Comparison of ENCODE assay signal across 8 cellular contexts in genomic region chr3:152269423-152270144, GRCh38. TPM values are rescaled to one million over a fixed set of nuclear protein-coding genes. Genes with fewer than 3 reads are reported as not detected.
DNase-seq lines count a peak whose midpoint lies in the region; ATAC-seq, FAIRE-seq and TF ChIP-seq lines count a peak whose summit lies in the region.

No MANE protein-coding gene starts in this region.

- peak; percentile 68 for ATAC-seq in CD4-positive, alpha-beta T cell (ENCODE audit: poor library complexity)
- ATAC-seq in GM19438 (IDR thresholded peaks at IDR 0.05; ENCODE audit: low read depth, unreplicated experiment) (peak; percentile 12), HG03565 (IDR thresholded peaks at IDR 0.05; ENCODE audit: unreplicated experiment) (peak; percentile 10)
- ATAC-seq in activated naive CD8-positive, alpha-beta T cell treated with anti-CD3 and anti-CD28 coated beads, Interleukin-2, amount 50 U/mL, for 24 hours, result peak; percentile 41

- H3K79me1 ChIP-seq in trophoblast cell (ENCODE audit: low read length), result peaks cover 16% of the 10 kb centered on the region

- H3K4me1 Mint-ChIP-seq in CD4-positive, alpha-beta T cell (ENCODE audit: low read depth), result peaks cover 65% of the 10 kb centered on the region
- H3K4me1 Mint-ChIP-seq in activated naive CD8-positive, alpha-beta T cell treated with anti-CD3 and anti-CD28 coated beads, Interleukin-2, amount 50 U/mL, for 24 hours, result peaks cover 63% of the 10 kb centered on the region

- no peaks in the 10 kb centered on the region for H3K27me3 ChIP-seq in CD4-positive, alpha-beta T cell (ENCODE audit: control insufficient read depth, insufficient read depth, low read length)
- peaks cover 28% of the 10 kb centered on the region for H3K27me3 ChIP-seq in cardiac muscle cell
- H3K27me3 ChIP-seq in trophoblast cell (ENCODE audit: insufficient read depth, low read length), result no peaks in the 10 kb centered on the region

- H2AK5ac ChIP-seq in trophoblast cell (ENCODE audit: low read length), result no peak overlapping the region

- H4K8ac ChIP-seq in trophoblast cell (ENCODE audit: low read depth, low read length), result peak overlapping the region; percentile 52

- peak overlapping the region; percentile 82 for H3K14ac ChIP-seq in trophoblast cell (ENCODE audit: low read length)

- intact Hi-C loops in CD4-positive, alpha-beta T cell (cut with DNase I, micrococcal nuclease), result loop anchor here (1.0 to 10.0 kb wide), 7 partner anchors 15 to 115 kb away; no protein-coding TSS in a partner anchor

- H2BK5ac ChIP-seq in trophoblast cell (ENCODE audit: low read depth, low read length, poor library complexity), result peak overlapping the region; percentile 63

- peak in 9 of 10 experiments; percentile 32 to 74 (median 53) for DNase-seq in CD4-positive, alpha-beta T cell
- DNase-seq in NOMO-1 treated with DMSO at 0.1 percent for 48 hours (lab: John Stamatoyannopoulos, UW; ENCODE audit: unreplicated experiment) (peak; percentile 91), cardiac muscle cell (ENCODE audit: low read depth in 1 of 2, low spot score in 1 of 2) (peak; percentile 60 to 93), trophoblast cell (peak; percentile 73 to 83), frontal cortex (ENCODE audit: low spot score in 2 of 2) (no peak)
- DNase-seq in activated naive CD8-positive, alpha-beta T cell treated with anti-CD3 and anti-CD28 coated beads, Interleukin-2, amount 50 U/mL, for 24 hours, result peak; percentile 17

- H4K12ac ChIP-seq in trophoblast cell (ENCODE audit: low read depth, low read length), result peak overlapping the region; percentile 61

- H3K18ac ChIP-seq in trophoblast cell (ENCODE audit: low read length), result peak overlapping the region; percentile 68

- POLR2A ChIA-PET in CD4-positive, alpha-beta T cell (lab: Charles Lee), result interaction anchor here (0.6 to 13.1 kb wide), 47 partner anchors 8 to 1506 kb away, joined by 3 to 294 read pairs (median 6); partner anchors contain the start of gene SIAH2

- peak overlapping the region; percentile 75 for H3K4ac ChIP-seq in trophoblast cell (ENCODE audit: low read depth, low read length)

- peak overlapping the region; percentile 99 for H3K27ac Mint-ChIP-seq in CD4-positive, alpha-beta T cell
- H3K27ac Mint-ChIP-seq in activated naive CD8-positive, alpha-beta T cell treated with anti-CD3 and anti-CD28 coated beads, Interleukin-2, amount 50 U/mL, for 24 hours, result peak overlapping the region; percentile 94

- H3K36me3 Mint-ChIP-seq in CD4-positive, alpha-beta T cell (ENCODE audit: low read depth), result peaks cover 57% of the 10 kb centered on the region
- H3K36me3 Mint-ChIP-seq in activated naive CD8-positive, alpha-beta T cell treated with anti-CD3 and anti-CD28 coated beads, Interleukin-2, amount 50 U/mL, for 24 hours (ENCODE audit: low read depth), result peaks cover 28% of the 10 kb centered on the region

- peak overlapping the region; percentile 94 for H3K4me3 Mint-ChIP-seq in CD4-positive, alpha-beta T cell
- peak overlapping the region; percentile 86 for H3K4me3 Mint-ChIP-seq in activated naive CD8-positive, alpha-beta T cell treated with anti-CD3 and anti-CD28 coated beads, Interleukin-2, amount 50 U/mL, for 24 hours

- H3K23ac ChIP-seq in trophoblast cell (ENCODE audit: low read length), result no peak overlapping the region

- no peaks in the 10 kb centered on the region for H3K27me3 Mint-ChIP-seq in CD4-positive, alpha-beta T cell
- H3K27me3 Mint-ChIP-seq in activated naive CD8-positive, alpha-beta T cell treated with anti-CD3 and anti-CD28 coated beads, Interleukin-2, amount 50 U/mL, for 24 hours, result no peaks in the 10 kb centered on the region

- H3K4me3 ChIP-seq in cardiac muscle cell (peak overlapping the region; percentile 79), trophoblast cell (ENCODE audit: low read depth, low read length) (peak overlapping the region; percentile 86)

- peak overlapping the region; percentile 79 for H2AFZ ChIP-seq in trophoblast cell (ENCODE audit: insufficient read depth, low read length, poor library complexity)

- CTCF ChIA-PET in CD4-positive, alpha-beta T cell (lab: Charles Lee), result interaction anchor here (0.7 to 3.3 kb wide), 10 partner anchors 11 to 85 kb away, joined by 3 to 14 read pairs (median 3); no protein-coding TSS in a partner anchor

- H3K4me1 ChIP-seq in cardiac muscle cell (ENCODE audit: low read depth) (peaks cover 14% of the 10 kb centered on the region), trophoblast cell (ENCODE audit: control insufficient read depth in 1 of 2, insufficient read depth in 2 of 2, low read length in 2 of 2) (peaks cover 6 to 7% of the 10 kb centered on the region in 2 experiments)

- H3K36me3 ChIP-seq in cardiac muscle cell (no peaks in the 10 kb centered on the region), trophoblast cell (ENCODE audit: control insufficient read depth in 1 of 2, insufficient read depth in 2 of 2, low read length in 2 of 2) (no peaks in the 10 kb centered on the region)

- no peaks in the 10 kb centered on the region for H3K9me3 Mint-ChIP-seq in CD4-positive, alpha-beta T cell
- H3K9me3 Mint-ChIP-seq in activated naive CD8-positive, alpha-beta T cell treated with anti-CD3 and anti-CD28 coated beads, Interleukin-2, amount 50 U/mL, for 24 hours, result no peaks in the 10 kb centered on the region

- peak overlapping the region; percentile 74 for H4K91ac ChIP-seq in trophoblast cell (ENCODE audit: low read depth, low read length)

- H3K79me2 ChIP-seq in trophoblast cell (ENCODE audit: control insufficient read depth, insufficient read depth, low read length, poor library complexity), result peaks cover 10% of the 10 kb centered on the region

- H3K27ac ChIP-seq in CD4-positive, alpha-beta T cell (ENCODE audit: low read depth, low read length), result peak overlapping the region; percentile 100
- H3K27ac ChIP-seq in cardiac muscle cell (peak overlapping the region; percentile 96), trophoblast cell (ENCODE audit: low read depth, low read length) (peak overlapping the region; percentile 93)

- no peaks in the 10 kb centered on the region for H3K9me3 ChIP-seq in CD4-positive, alpha-beta T cell (ENCODE audit: control insufficient read depth, low read length)
- H3K9me3 ChIP-seq in cardiac muscle cell (ENCODE audit: low read depth) (no peaks in the 10 kb centered on the region), trophoblast cell (ENCODE audit: insufficient read depth, low read depth, low read length) (no peaks in the 10 kb centered on the region)

- no peak for TF ChIP-seq CTCF in CD4-positive, alpha-beta T cell (IDR thresholded peaks at IDR 0.05)
- no peak for TF ChIP-seq CTCF in cardiac muscle cell (IDR thresholded peaks at IDR 0.05; ENCODE audit: low read depth, low read length)

- no CpG with 5 or more reads among the region's 26 CpGs for WGBS in trophoblast cell (ENCODE audit: extremely low coverage, insufficient coverage, insufficient read length)

- H2BK120ac ChIP-seq in trophoblast cell (ENCODE audit: insufficient read depth, low read length, poor library complexity), result peak overlapping the region; percentile 61

- no peak overlapping the region for H2BK12ac ChIP-seq in trophoblast cell (ENCODE audit: low read length)

- FAIRE-seq in frontal cortex (lab: Jason Lieb, UNC), result no peak

- peak overlapping the region; percentile 62 for H3K9ac ChIP-seq in trophoblast cell (ENCODE audit: low read length)

- peak overlapping the region; percentile 87 for H3K4me2 ChIP-seq in trophoblast cell (ENCODE audit: low read length)

RNA-seq across cellular contexts. Expression of gene MBNL1, which starts 0.9 kb away (rescaled TPM):
- total RNA-seq in CD4-positive, alpha-beta T cell, result 100 to 1,000 TPM; 551 to 561 TPM
- total RNA-seq in cardiac muscle cell, result 72.7 and 75.1 TPM in 2 replicates
- 18.1 and 21.2 TPM in 2 replicates for polyA plus RNA-seq in cardiac muscle cell
- 9.2 and 9.7 TPM in 2 replicates for polyA plus RNA-seq in trophoblast cell (2013)
- 44.0 TPM for total RNA-seq in frontal cortex

Comparison
In these comparisons a context has a peak if more than half of its experiments do, and no peak if none do; other contexts are left out.
1. ATAC-seq: peak in every context shown above with its lines; median percentile 68 in CD4-positive, alpha-beta T cell; 41 in activated naive CD8-positive, alpha-beta T cell treated with anti-CD3 and anti-CD28 coated beads, Interleukin-2, amount 50 U/mL, for 24 hours; 12 in GM19438; 10 in HG03565.
2. DNase-seq: peak in CD4-positive, alpha-beta T cell (9 of 10), NOMO-1 treated with DMSO at 0.1 percent for 48 hours (single experiment), activated naive CD8-positive, alpha-beta T cell treated with anti-CD3 and anti-CD28 coated beads, Interleukin-2, amount 50 U/mL, for 24 hours (single experiment), cardiac muscle cell (2 of 2) and trophoblast cell (2 of 2); none in frontal cortex (0 of 2).
3. Peak in every context shown above with its lines, with median percentiles within 50 percentile points of each other: H3K27ac ChIP-seq.